Comparison of ENCODE assay signal across 23 cellular contexts in genomic region chr1:91325456-91325855, GRCh38.
DNase-seq lines count a peak whose midpoint lies in the region; ATAC-seq, FAIRE-seq and TF ChIP-seq lines count a peak whose summit lies in the region.
"Had no signal": no experiment of that assay in that cellular context is flagged by ENCODE, and none has a peak within 500 bp of the region (broad histone marks: within the 10 kb centered on the region; RNA-seq: fewer than 3 reads in every experiment).

No MANE protein-coding gene starts in this region.

- no peaks in the 10 kb centered on the region for H3K79me1 ChIP-seq in trophoblast cell (ENCODE audit: low read length)

- no peaks in the 10 kb centered on the region for H3K4me1 ChIP-seq in breast epithelium
- no peaks in the 10 kb centered on the region for H3K4me1 ChIP-seq in trophoblast cell (ENCODE audit: control insufficient read depth in 1 of 2, insufficient read depth in 2 of 2, low read length in 2 of 2)
- H3K4me1 ChIP-seq in ascending aorta = no peaks in the 10 kb centered on the region
- H3K4me1 ChIP-seq in lower lobe of right lung = no peaks in the 10 kb centered on the region
- H3K4me1 ChIP-seq: A549; BLaER1 treated with 17β-estradiol and CSF1 and Interleukin-3, amounts not matched to agents 10 nM and 100 nM; Caco-2 had no signal

- H3K4me3 ChIP-seq in breast epithelium = no peak overlapping the region
- H3K4me3 ChIP-seq in bronchial epithelial cell (ENCODE audit: low read depth, low read length) = no peak overlapping the region
- H3K4me3 ChIP-seq in trophoblast cell (ENCODE audit: low read depth, low read length) = no peak overlapping the region
- H3K4me3 ChIP-seq in ascending aorta = no peak overlapping the region
- no peak overlapping the region for H3K4me3 ChIP-seq in lower lobe of right lung
- H3K4me3 ChIP-seq: A549; BLaER1 treated with 17β-estradiol and CSF1 and Interleukin-3, amounts not matched to agents 10 nM and 100 nM had no signal

- FAIRE-seq in bronchial epithelial cell (lab: Jason Lieb, UNC) = no peak
- FAIRE-seq: A549, D721Med, G401.6, GM12891 had no signal

- no peak for TF ChIP-seq CTCF in MCF 10A (IDR thresholded peaks at IDR 0.05; ENCODE audit: unreplicated experiment)
- no peak for TF ChIP-seq CTCF in breast epithelium (IDR thresholded peaks at IDR 0.05)
- no peak for TF ChIP-seq CTCF in bronchial epithelial cell (IDR thresholded peaks at IDR 0.05; ENCODE audit: insufficient read depth, low read length, severe bottlenecking)
- TF ChIP-seq CTCF in ascending aorta (IDR thresholded peaks at IDR 0.05) = no peak
- TF ChIP-seq CTCF in lower lobe of right lung (IDR thresholded peaks at IDR 0.05) = no peak

- H3K36me3 Mint-ChIP-seq in MCF 10A (ENCODE audit: insufficient read depth, unreplicated experiment) = no peaks in the 10 kb centered on the region
- H3K36me3 Mint-ChIP-seq: CD8-positive, alpha-beta T cell had no signal

- no peaks in the 10 kb centered on the region for H3K4me1 Mint-ChIP-seq in MCF 10A (ENCODE audit: insufficient read depth, unreplicated experiment)
- H3K4me1 Mint-ChIP-seq: B cell had no signal

- peaks cover 0 to 3% of the 10 kb centered on the region in 2 donors for H3K9me3 ChIP-seq in breast epithelium
- no peaks in the 10 kb centered on the region for H3K9me3 ChIP-seq in trophoblast cell (ENCODE audit: insufficient read depth, low read depth, low read length)
- no peaks in the 10 kb centered on the region for H3K9me3 ChIP-seq in ascending aorta
- H3K9me3 ChIP-seq in lower lobe of right lung = no peaks in the 10 kb centered on the region
- H3K9me3 ChIP-seq: A549, Caco-2 had no signal

- H3K36me3 ChIP-seq in breast epithelium (no peaks in the 10 kb centered on the region), bronchial epithelial cell (ENCODE audit: control insufficient read depth, insufficient read depth, low read length) (no peaks in the 10 kb centered on the region), trophoblast cell (ENCODE audit: control insufficient read depth in 1 of 2, insufficient read depth in 2 of 2, low read length in 2 of 2) (no peaks in the 10 kb centered on the region), ascending aorta (no peaks in the 10 kb centered on the region), lower lobe of right lung (no peaks in the 10 kb centered on the region)

- intact Hi-C loops in MCF 10A (cut with micrococcal nuclease) (no loop called here), breast epithelium (cut with DNase I; ENCODE audit: low total_unique reads) (no loop called here), ascending aorta (cut with DNase I) (no loop called here), lower lobe of right lung (cut with DNase I) (no loop called here)

- ATAC-seq in HG02623 (IDR thresholded peaks at IDR 0.05; ENCODE audit: unreplicated experiment) (no peak), lower lobe of right lung (no peak)
- ATAC-seq: A549; CD8-positive, alpha-beta T cell had no signal

- no peak overlapping the region for H3K4ac ChIP-seq in trophoblast cell (ENCODE audit: low read depth, low read length)

- H3K27me3 ChIP-seq in breast epithelium (no peaks in the 10 kb centered on the region), bronchial epithelial cell (ENCODE audit: control insufficient read depth, insufficient read depth, low read length) (no peaks in the 10 kb centered on the region), trophoblast cell (ENCODE audit: insufficient read depth, low read length) (no peaks in the 10 kb centered on the region), ascending aorta (no peaks in the 10 kb centered on the region), lower lobe of right lung (ENCODE audit: low read depth) (no peaks in the 10 kb centered on the region)
- H3K27me3 ChIP-seq: BLaER1 treated with 17β-estradiol and CSF1 and Interleukin-3, amounts not matched to agents 10 nM and 100 nM had no signal

- no peak overlapping the region for H4K91ac ChIP-seq in trophoblast cell (ENCODE audit: low read depth, low read length)

- H4K8ac ChIP-seq in trophoblast cell (ENCODE audit: low read depth, low read length) = no peak overlapping the region

- H3K27me3 Mint-ChIP-seq in MCF 10A (ENCODE audit: insufficient read depth, unreplicated experiment) = peaks cover 88% of the 10 kb centered on the region
- H3K27me3 Mint-ChIP-seq: B cell had no signal

- CTCF ChIA-PET in MCF 10A (lab: Yijun Ruan, JAX) = interaction anchor here (0.6 to 1.1 kb wide), 2 partner anchors 42 to 1534 kb away, joined by 3 read pairs; no protein-coding TSS in a partner anchor

- no peak overlapping the region for H3K18ac ChIP-seq in trophoblast cell (ENCODE audit: low read length)

- H3K27ac ChIP-seq in breast epithelium = no peak overlapping the region
- H3K27ac ChIP-seq in epithelial cell of prostate = no peak overlapping the region
- no peak overlapping the region for H3K27ac ChIP-seq in trophoblast cell (ENCODE audit: low read depth, low read length)
- no peak overlapping the region for H3K27ac ChIP-seq in ascending aorta
- no peak overlapping the region for H3K27ac ChIP-seq in lower lobe of right lung
- H3K27ac ChIP-seq: 22Rv1; A549; BLaER1 treated with 17β-estradiol and CSF1 and Interleukin-3, amounts not matched to agents 10 nM and 100 nM; C4-2B had no signal

- H3K9me3 Mint-ChIP-seq in MCF 10A (ENCODE audit: unreplicated experiment) = no peaks in the 10 kb centered on the region
- H3K9me3 Mint-ChIP-seq: CD8-positive, alpha-beta T cell had no signal

- no TSS peak for BruUV-seq in MCF 10A (replicated peaks; lab: Mats Ljungman, UMichigan)

- POLR2A ChIA-PET in MCF 10A (lab: Yijun Ruan, JAX) = interaction anchor here (0.6 kb wide), 1 partner anchor 600 kb away, joined by 4 read pairs; no protein-coding TSS in a partner anchor

- H2BK12ac ChIP-seq in trophoblast cell (ENCODE audit: low read length) = no peak overlapping the region

- no peak overlapping the region for H2BK120ac ChIP-seq in trophoblast cell (ENCODE audit: insufficient read depth, low read length, poor library complexity)

- H3K9ac ChIP-seq in trophoblast cell (ENCODE audit: low read length) = no peak overlapping the region
- H3K9ac ChIP-seq: BLaER1 treated with 17β-estradiol and CSF1 and Interleukin-3, amounts not matched to agents 10 nM and 100 nM had no signal

- H3K4me2 ChIP-seq in trophoblast cell (ENCODE audit: low read length) = no peak overlapping the region
- H3K4me2 ChIP-seq: A549; BLaER1 treated with 17β-estradiol and CSF1 and Interleukin-3, amounts not matched to agents 10 nM and 100 nM had no signal

- DNase-seq in MCF 10A (ENCODE audit: unreplicated experiment) (peak; percentile 8), breast epithelium (ENCODE audit: low spot score in 2 of 2) (no peak), bronchial epithelial cell (ENCODE audit: low read depth) (peak; percentile 86), epithelial cell of prostate (ENCODE audit: low read depth, low spot score) (peak; percentile 58), trophoblast cell (peak; percentile 10 to 45), ascending aorta (ENCODE audit: low spot score in 2 of 2) (no peak), lower lobe of right lung (no peak)
- DNase-seq: AML-193; Caco-2; Calu3; CD4-positive, alpha-beta T cell; CD8-positive, alpha-beta T cell; DMS79 treated with DMSO at 0.1 percent for 48 hours; GF-D8 had no signal

- no peak overlapping the region for H2AFZ ChIP-seq in trophoblast cell (ENCODE audit: insufficient read depth, low read length, poor library complexity)

- no peak overlapping the region for H4K12ac ChIP-seq in trophoblast cell (ENCODE audit: low read depth, low read length)

- H3K27ac Mint-ChIP-seq in MCF 10A (ENCODE audit: low read depth, unreplicated experiment) = no peak overlapping the region
- H3K27ac Mint-ChIP-seq: B cell; CD4-positive, alpha-beta T cell; CD8-positive, alpha-beta T cell had no signal

- no peaks in the 10 kb centered on the region for H3K79me2 ChIP-seq in trophoblast cell (ENCODE audit: control insufficient read depth, insufficient read depth, low read length, poor library complexity)

- no peak overlapping the region for H2BK5ac ChIP-seq in trophoblast cell (ENCODE audit: low read depth, low read length, poor library complexity)

- no peak for TF ChIP-seq POLR2A in breast epithelium (IDR thresholded peaks at IDR 0.05)

- no peak overlapping the region for H3K4me3 Mint-ChIP-seq in MCF 10A (ENCODE audit: unreplicated experiment)
- H3K4me3 Mint-ChIP-seq: B cell; CD4-positive, alpha-beta T cell; CD8-positive, alpha-beta T cell had no signal

- no peak overlapping the region for H3K23ac ChIP-seq in trophoblast cell (ENCODE audit: low read length)

- no peak overlapping the region for H2AK5ac ChIP-seq in trophoblast cell (ENCODE audit: low read length)

- no CpG with 5 or more reads among the region's 2 CpGs for WGBS in trophoblast cell (ENCODE audit: extremely low coverage, insufficient coverage, insufficient read length)

- no peak overlapping the region for H3K14ac ChIP-seq in trophoblast cell (ENCODE audit: low read length)

Comparison
In these comparisons a context has a peak if more than half of its experiments do, and no peak if none do; other contexts are left out.
1. DNase-seq: peak in MCF 10A (single experiment), bronchial epithelial cell (single experiment), epithelial cell of prostate (single experiment) and trophoblast cell (2 of 2); none in breast epithelium (0 of 2), ascending aorta (0 of 2) and lower lobe of right lung (single experiment).